In the genomic region with DNA sequence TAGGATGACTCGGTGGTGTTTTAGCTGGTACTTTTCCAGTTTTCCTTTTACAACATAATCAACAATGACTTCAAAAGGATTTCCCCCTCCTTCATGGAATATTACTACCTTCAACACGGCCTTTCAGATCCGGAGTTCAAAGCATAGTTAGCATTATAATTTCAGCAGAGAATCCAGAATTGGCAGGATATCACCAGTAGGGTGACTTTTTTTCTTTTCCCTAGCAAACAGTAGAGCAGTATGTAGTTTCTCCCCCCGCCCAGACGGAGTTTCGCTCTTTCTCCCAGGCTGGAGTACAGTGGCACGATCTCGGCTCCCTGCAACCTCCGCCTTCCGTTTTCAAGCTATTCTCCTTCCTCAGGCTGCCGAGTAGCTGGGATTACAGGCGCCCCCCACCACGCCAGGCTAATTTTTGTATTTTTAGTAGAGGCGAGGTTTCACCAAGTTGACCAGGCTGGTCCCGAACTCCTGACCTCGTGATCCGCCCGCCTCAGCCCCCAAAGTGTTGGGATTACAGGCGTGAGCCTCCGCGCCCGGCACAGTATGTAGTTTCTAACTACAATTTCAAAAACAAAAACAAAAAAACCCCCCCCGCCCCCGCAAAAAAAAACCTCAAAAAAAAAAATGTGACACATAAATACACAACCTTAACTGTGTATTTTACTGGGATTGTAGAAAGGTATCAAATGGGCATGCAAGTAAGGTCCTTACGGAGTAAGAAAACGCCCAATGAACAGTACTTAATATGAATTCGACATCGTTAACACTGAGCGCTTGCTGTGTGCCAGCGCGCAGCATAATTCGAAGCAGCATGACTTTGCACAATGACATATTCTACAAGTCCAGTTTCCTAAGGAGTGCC, we compare ENCODE assay signal across 8 cellular contexts. TPM values are rescaled to one million over a fixed set of nuclear protein-coding genes. Genes with fewer than 3 reads are reported as not detected.
DNase-seq lines count a peak whose midpoint lies in the region; ATAC-seq and TF ChIP-seq lines count a peak whose summit lies in the region.

No MANE protein-coding gene starts in this region.

- peak; percentile 23 for TF ChIP-seq CTCF in kidney epithelial cell (IDR thresholded peaks at IDR 0.05; ENCODE audit: insufficient read depth, low read length, poor library complexity, severe bottlenecking)

- no peaks in the 10 kb centered on the region for H3K36me3 ChIP-seq in kidney epithelial cell (ENCODE audit: control insufficient read depth, insufficient read depth, low read length)

- peak; percentile 69 for DNase-seq in Daoy (ENCODE audit: low read depth)
- DNase-seq in NCI-H2196 (lab: John Stamatoyannopoulos, UW; ENCODE audit: unreplicated experiment) = peak; percentile 32
- peak; percentile 23 for DNase-seq in activated CD4-positive, CD25-positive, alpha-beta regulatory T cell treated with anti-CD3 and anti-CD28 coated beads, Interleukin-2, amount 50 U/mL, for 16 hours (ENCODE audit: low read depth, low spot score)
- peak; percentile 87 for DNase-seq in cerebellar cortex (ENCODE audit: low spot score)
- DNase-seq in kidney epithelial cell (ENCODE audit: low read depth) = no peak
- DNase-seq in stimulated activated CD4-positive, alpha-beta T cell treated with anti-CD3 and anti-CD28 coated beads, Interleukin-12 subunit alpha, Interleukin-12 subunit beta, amount 100 ng/mL, for 48 hours (ENCODE audit: low read depth in 2 of 3, low spot score in 1 of 3) = peak; percentile 28 to 45 (median 39)

- H3K27me3 ChIP-seq in kidney epithelial cell (ENCODE audit: control insufficient read depth, insufficient read depth, low read length) = no peaks in the 10 kb centered on the region

- ATAC-seq in HG02623 (IDR thresholded peaks at IDR 0.05; ENCODE audit: unreplicated experiment) (peak; percentile 3), GM19023 (IDR thresholded peaks at IDR 0.05; ENCODE audit: unreplicated experiment) (no peak)

- H3K4me3 ChIP-seq in kidney epithelial cell (ENCODE audit: low read depth, low read length) = peak overlapping the region; percentile 78

RNA-seq across cellular contexts. Expression of a gene that starts 1.5 kb away (rescaled TPM):
- total RNA-seq in Daoy (2014; rRNA removed; shearing (Covaris generic)) = 53.8 and 94.6 TPM in 2 replicates
- total RNA-seq in kidney epithelial cell = 25.1 and 30.2 TPM in 2 replicates

RNA-seq across cellular contexts. Expression of a gene that starts 30.4 kb away (rescaled TPM):
- 691 and 753 TPM in 2 replicates for total RNA-seq in Daoy (2014; rRNA removed; shearing (Covaris generic))
- 271 and 358 TPM in 2 replicates for total RNA-seq in kidney epithelial cell
